25 cellular contexts compared by ENCODE assay signal in genomic region chr1:117425050-117425734, GRCh38.
"Had no signal": no experiment of that assay in that cellular context is flagged by ENCODE, and none has a peak within 500 bp of the region (broad histone marks: within the 10 kb centered on the region; RNA-seq: fewer than 3 reads in every experiment).

No MANE protein-coding gene starts in this region.

- H3K27me3 ChIP-seq: colonic mucosa, esophagus squamous epithelium, heart right ventricle, left lung had no signal

- H3K4me1 ChIP-seq: colonic mucosa, esophagus squamous epithelium, heart right ventricle, left lung, lower lobe of right lung had no signal

- H3K9me3 ChIP-seq: colonic mucosa had no signal

- H3K4me1 Mint-ChIP-seq: mesothelial cell of epicardium had no signal

- H3K36me3 ChIP-seq: colonic mucosa, lower lobe of right lung had no signal

- ATAC-seq: esophagus mucosa, heart right ventricle, left cardiac atrium, left lung, left ventricle myocardium superior, lower lobe of right lung, mucosa of descending colon had no signal

- FAIRE-seq: frontal cortex, islet of Langerhans, keratinocyte had no signal

- H3K4me3 Mint-ChIP-seq: dendritic cell treated with granulocyte-macrophage colony-stimulating factor and Interleukin-4, amounts not matched to agents 40 ng/mL and 50 ng/mL, for 4 days; mesothelial cell of epicardium; naive B cell had no signal

- DNase-seq: colonic mucosa; cortex of kidney; effector CD4-positive, alpha-beta T cell; effector memory CD4-positive, alpha-beta T cell; erythroblast; esophagus squamous epithelium; foreskin fibroblast; glutamatergic neuron; head of caudate nucleus; heart right ventricle; hippocampal formation; left cardiac atrium; left lung; left ventricle myocardium superior; lower lobe of right lung; mesenchymal stem cell; mucosa of descending colon; naive B cell had no signal

- H3K27ac ChIP-seq: colonic mucosa, epithelial cell of prostate, esophagus squamous epithelium, heart right ventricle, left lung, lower lobe of right lung had no signal

- H3K4me3 ChIP-seq: colonic mucosa, esophagus squamous epithelium, heart right ventricle, left lung, lower lobe of right lung, mucosa of descending colon had no signal

- H3K27ac Mint-ChIP-seq: dendritic cell treated with granulocyte-macrophage colony-stimulating factor and Interleukin-4, amounts not matched to agents 40 ng/mL and 50 ng/mL, for 4 days; mesothelial cell of epicardium; naive B cell had no signal

- H3K27me3 Mint-ChIP-seq: dendritic cell treated with granulocyte-macrophage colony-stimulating factor and Interleukin-4, amounts not matched to agents 40 ng/mL and 50 ng/mL, for 4 days; naive B cell had no signal
